Comparison of ENCODE assay signal across 17 cellular contexts in genomic region chr12:132282031-132282949, GRCh38. TPM values are rescaled to one million over a fixed set of nuclear protein-coding genes. Genes with fewer than 3 reads are reported as not detected.
"Had no signal": no experiment of that assay in that cellular context is flagged by ENCODE, and none has a peak within 500 bp of the region (broad histone marks: within the 10 kb centered on the region; RNA-seq: fewer than 3 reads in every experiment).

No MANE protein-coding gene starts in this region.

- H3K36me3 ChIP-seq: neutrophil, spleen, upper lobe of left lung had no signal

- ATAC-seq: foreskin keratinocyte, sciatic nerve had no signal

- H3K9me3 ChIP-seq: neutrophil, spleen, upper lobe of left lung had no signal

- H3K4me1 ChIP-seq: foreskin keratinocyte had no signal

- H3K27ac ChIP-seq: foreskin keratinocyte, neutrophil, spleen, upper lobe of left lung had no signal

- DNase-seq: activated B cell treated with CpG ODN at 0.5 μM for 24 hours; activated CD4-positive, alpha-beta T cell treated with anti-CD3 and anti-CD28 coated beads, Interleukin-2, amount 10 ng/mL, durations not matched to agents 24 days and 14 days; activated CD8-positive, alpha-beta memory T cell treated with anti-CD3 and anti-CD28 coated beads, Interleukin-2, amount 50 U/mL, for 48 hours; activated naive CD8-positive, alpha-beta T cell treated with anti-CD3 and anti-CD28 coated beads, Interleukin-2, amount 10 ng/mL, durations not matched to agents 7 days and 5 days; cortex of kidney; effector CD4-positive, alpha-beta T cell; foreskin keratinocyte; glutamatergic neuron; hypothalamus; spleen; stimulated activated CD4-positive, alpha-beta T cell treated with anti-CD3 and anti-CD28 coated beads, Interleukin-1b, Interleukin-23, amount 100 ng/mL, for 48 hours; T-helper 17 cell had no signal

- H3K4me3 ChIP-seq: lung, spleen, upper lobe of left lung had no signal

RNA-seq across cellular contexts. Expression of gene GALNT9, which starts 47.1 kb away (rescaled TPM):
- total RNA-seq: activated B cell treated with CpG ODN at 0.5 μM for 24 hours; activated CD4-positive, alpha-beta T cell treated with anti-CD3 and anti-CD28 coated beads, Interleukin-2, amount 10 ng/mL, durations not matched to agents 24 days and 14 days; activated naive CD8-positive, alpha-beta T cell treated with anti-CD3 and anti-CD28 coated beads, Interleukin-2, amount 10 ng/mL, durations not matched to agents 7 days and 5 days; foreskin keratinocyte; posterior vena cava; sciatic nerve; T-helper 17 cell had no signal
- polyA plus RNA-seq: foreskin keratinocyte had no signal
